9 cellular contexts compared by ENCODE assay signal in the genomic region with DNA sequence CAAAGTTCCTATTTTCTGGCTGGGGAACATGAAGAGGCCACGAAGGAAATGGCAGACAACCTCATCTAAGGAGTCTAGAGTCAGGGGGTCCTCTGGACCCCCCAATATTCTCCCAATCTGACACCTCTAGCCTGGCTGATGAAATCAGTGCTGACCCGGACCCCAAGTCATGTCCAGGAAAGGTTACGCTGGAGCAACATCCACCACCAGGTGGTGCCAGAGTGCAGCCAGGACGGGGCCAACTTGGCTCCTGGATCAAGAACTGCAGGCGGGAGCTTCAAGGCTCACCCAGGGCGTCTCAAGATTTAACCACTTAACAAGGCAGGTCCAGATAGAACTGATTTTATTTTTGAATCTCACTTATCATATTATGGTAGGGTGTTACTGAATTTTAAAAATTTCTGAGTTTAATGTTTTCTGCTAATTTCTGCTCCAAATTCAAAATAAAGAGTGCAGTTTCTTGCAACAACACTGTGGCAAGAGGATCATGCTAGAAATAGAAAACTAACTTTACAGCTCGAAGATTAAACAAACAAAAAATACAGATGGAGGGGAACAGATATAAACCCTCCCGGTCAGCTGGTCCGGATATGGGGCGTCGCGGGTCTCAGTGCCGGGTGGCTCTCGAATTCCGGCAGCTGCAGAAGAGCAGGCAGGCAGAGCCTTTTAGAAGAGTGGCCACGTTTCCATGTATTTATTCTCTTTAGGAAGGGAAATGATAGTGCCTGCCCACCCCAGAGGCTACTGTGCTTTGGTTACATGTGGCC.
DNase-seq lines count a peak whose midpoint lies in the region; ATAC-seq and TF ChIP-seq lines count a peak whose summit lies in the region.
"Had no signal": no experiment of that assay in that cellular context is flagged by ENCODE, and none has a peak within 500 bp of the region (broad histone marks: within the 10 kb centered on the region; RNA-seq: fewer than 3 reads in every experiment).

No MANE protein-coding gene starts in this region.

- DNase-seq in NCI-H1694 treated with DMSO at 0.1 percent for 48 hours (lab: John Stamatoyannopoulos, UW) (peak; percentile 9), left colon (peak; percentile 73 to 91)
- peak; percentile 82 for DNase-seq in activated CD4-positive, CD25-positive, alpha-beta regulatory T cell treated with anti-CD3 and anti-CD28 coated beads, Interleukin-2, amount 50 U/mL, for 72 hours
- peak; percentile 65 to 71 for DNase-seq in central memory CD8-positive, alpha-beta T cell (ENCODE audit: low spot score in 2 of 2)
- peak; percentile 71 for DNase-seq in stimulated activated CD4-positive, alpha-beta T cell treated with anti-CD3 and anti-CD28 coated beads, Interleukin-2, amount 100 ng/mL, for 4 hours (ENCODE audit: low read depth)

- no peak overlapping the region for H3K27ac Mint-ChIP-seq in central memory CD8-positive, alpha-beta T cell (ENCODE audit: low read depth)

- H3K9me3 Mint-ChIP-seq in central memory CD8-positive, alpha-beta T cell, result no peaks in the 10 kb centered on the region

- TF ChIP-seq CTCF in C4-2B (conservative IDR thresholded peaks at IDR 0.05), result peak; percentile 95

- H3K27me3 Mint-ChIP-seq in central memory CD8-positive, alpha-beta T cell, result no peaks in the 10 kb centered on the region

- intact Hi-C loops in left colon (cut with DNase I, micrococcal nuclease), result loop anchor here (5.0 to 10.0 kb wide), 3 partner anchors 42 to 183 kb away; no protein-coding TSS in a partner anchor

- peaks cover 10% of the 10 kb centered on the region for H3K36me3 Mint-ChIP-seq in central memory CD8-positive, alpha-beta T cell (ENCODE audit: insufficient read depth)

- H3K4me3 Mint-ChIP-seq in central memory CD8-positive, alpha-beta T cell, result no peak overlapping the region

- H3K27ac ChIP-seq in C4-2B, result no peak overlapping the region
- H3K27ac ChIP-seq: SK-N-MC had no signal

- H3K4me1 Mint-ChIP-seq in central memory CD8-positive, alpha-beta T cell, result peaks cover 6% of the 10 kb centered on the region

- peak; percentile 56 for ATAC-seq in GM21367 (IDR thresholded peaks at IDR 0.05; ENCODE audit: unreplicated experiment)
- peak; percentile 59 for ATAC-seq in central memory CD8-positive, alpha-beta T cell (replicated peaks; ENCODE audit: extremely low read depth, poor library complexity, severe bottlenecking)
- peak; percentile 70 for ATAC-seq in left colon
- no peak for ATAC-seq in HG02759 (IDR thresholded peaks at IDR 0.05; ENCODE audit: unreplicated experiment)

Comparison
In these comparisons a context has a peak if more than half of its experiments do, and no peak if none do; other contexts are left out.
1. DNase-seq: peak in every context shown above with its lines; median percentile 82 in activated CD4-positive, CD25-positive, alpha-beta regulatory T cell treated with anti-CD3 and anti-CD28 coated beads, Interleukin-2, amount 50 U/mL, for 72 hours; 82 in left colon; 71 in stimulated activated CD4-positive, alpha-beta T cell treated with anti-CD3 and anti-CD28 coated beads, Interleukin-2, amount 100 ng/mL, for 4 hours; 68 in central memory CD8-positive, alpha-beta T cell; 9 in NCI-H1694 treated with DMSO at 0.1 percent for 48 hours.